ENCODE assay signal across 17 cellular contexts in the genomic region with DNA sequence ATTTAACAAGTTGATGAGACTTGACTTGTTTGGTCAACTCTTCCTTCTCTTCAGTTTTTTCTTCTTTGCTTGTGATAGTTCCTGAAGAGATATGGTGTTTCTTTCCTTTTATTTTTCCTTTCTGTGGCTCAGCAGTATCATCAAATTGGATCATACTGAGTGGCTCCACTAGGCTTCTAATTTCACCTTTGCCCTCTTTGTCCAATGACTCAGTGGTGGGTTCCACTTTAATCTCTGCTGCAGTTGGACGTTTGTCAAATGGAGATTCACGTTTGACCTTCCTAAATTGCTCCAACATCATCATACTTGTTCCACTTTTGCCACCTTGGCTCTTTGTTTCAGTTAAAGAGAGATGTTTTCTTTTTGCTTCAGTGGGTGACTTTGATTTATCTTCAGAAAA. TPM values are rescaled to one million over a fixed set of nuclear protein-coding genes. Genes with fewer than 3 reads are reported as not detected.
"Had no signal": no experiment of that assay in that cellular context is flagged by ENCODE, and none has a peak within 500 bp of the region (broad histone marks: within the 10 kb centered on the region; RNA-seq: fewer than 3 reads in every experiment).

No MANE protein-coding gene starts in this region.

- FAIRE-seq: frontal cortex had no signal

- H3K36me3 ChIP-seq: brain microvascular endothelial cell, esophagus muscularis mucosa, heart left ventricle, sigmoid colon, upper lobe of left lung had no signal

- H3K27ac ChIP-seq: brain microvascular endothelial cell had no signal

- H3K27me3 ChIP-seq: brain microvascular endothelial cell, esophagus muscularis mucosa, heart left ventricle, sigmoid colon, upper lobe of left lung had no signal

- H3K9me3 ChIP-seq: esophagus muscularis mucosa, heart left ventricle, sigmoid colon, upper lobe of left lung had no signal

- ATAC-seq: activated naive CD4-positive, alpha-beta T cell treated with anti-CD3 and anti-CD28 coated beads, Interleukin-2, amount 50 U/mL, for 72 hours; activated T-cell treated with anti-CD3 and anti-CD28 coated beads, Interleukin-2, amount 50 U/mL, for 4 hours; heart left ventricle; natural killer cell treated with Interleukin-12 subunit alpha and Interleukin-12 subunit beta and Interleukin-15 and Interleukin-18, amount 100 ng/mL, for 72 hours; stimulated activated naive CD8-positive, alpha-beta T cell treated with anti-CD3 and anti-CD28 coated beads, Interleukin-15, Interleukin-2, amounts not matched to agents 100 U/mL and 50 U/mL, for 24 hours had no signal

- DNase-seq: activated CD4-positive, alpha-beta memory T cell treated with anti-CD3 and anti-CD28 coated beads for 36 hours; activated CD4-positive, alpha-beta T cell treated with anti-CD3 and anti-CD28 coated beads for 1 hour; activated effector memory CD4-positive, alpha-beta T cell treated with anti-CD3 and anti-CD28 coated beads, Interleukin-2, amount 50 U/mL, for 16 hours; activated T-cell treated with anti-CD3 and anti-CD28 coated beads, Interleukin-2, amount 50 U/mL, for 4 hours; brain microvascular endothelial cell; heart left ventricle; nucleus accumbens; sigmoid colon; stimulated activated CD4-positive, alpha-beta T cell treated with anti-CD3 and anti-CD28 coated beads, Interleukin-4, amount 100 ng/mL, for 1 hour; stimulated activated CD8-positive, alpha-beta memory T cell treated with anti-CD3 and anti-CD28 coated beads, Interleukin-4, amount 100 ng/mL, for 48 hours; stimulated activated naive CD8-positive, alpha-beta T cell treated with anti-CD3 and anti-CD28 coated beads, Interleukin-15, Interleukin-2, amounts not matched to agents 100 U/mL and 50 U/mL, for 24 hours; T-helper 9 cell; upper lobe of left lung had no signal

RNA-seq across cellular contexts. Expression of a gene that starts 41.5 kb away (rescaled TPM):
- polyA plus RNA-seq: heart left ventricle, sigmoid colon had no signal
